In genomic region chr19:40798223-40798996, GRCh38 we compare ENCODE assay signal across 8 cellular contexts. TPM values are rescaled to one million over a fixed set of nuclear protein-coding genes. Genes with fewer than 3 reads are reported as not detected.
DNase-seq lines count a peak whose midpoint lies in the region; ATAC-seq and TF ChIP-seq lines count a peak whose summit lies in the region.

No MANE protein-coding gene starts in this region.

- peaks cover 11% of the 10 kb centered on the region for H3K27me3 Mint-ChIP-seq in endothelial cell (ENCODE audit: unreplicated experiment)
- H3K27me3 Mint-ChIP-seq in mesothelial cell of epicardium (ENCODE audit: low read depth), result no peaks in the 10 kb centered on the region

- DNase-seq in DMS 273 (lab: John Stamatoyannopoulos, UW; ENCODE audit: unreplicated experiment) (peak; percentile 100), NT2/D1 (ENCODE audit: low read depth, low spot score) (peak; percentile 98), endothelial cell (ENCODE audit: low spot score) (peak; percentile 100), mesothelial cell of epicardium (ENCODE audit: low spot score in 2 of 2, unreplicated experiment in 2 of 2) (peak; percentile 100)
- DNase-seq in activated CD8-positive, alpha-beta memory T cell treated with anti-CD3 and anti-CD28 coated beads, Interleukin-2, amount 50 U/mL, for 24 hours (ENCODE audit: extremely low read depth), result peak; percentile 100
- DNase-seq in stimulated activated CD8-positive, alpha-beta memory T cell treated with anti-CD3 and anti-CD28 coated beads, Interleukin-15, amount 100 ng/mL, for 4 hours (ENCODE audit: low read depth in 2 of 2), result peak; percentile 100

- no peaks in the 10 kb centered on the region for H3K9me3 ChIP-seq in HUES6 (ENCODE audit: control insufficient read depth, insufficient read depth, low read depth, low read length)
- no peaks in the 10 kb centered on the region for H3K9me3 ChIP-seq in NT2/D1 (ENCODE audit: insufficient read depth, low read length)

- ATAC-seq in GM21423 (IDR thresholded peaks at IDR 0.05; ENCODE audit: unreplicated experiment), result peak; percentile 72

- H3K4me3 ChIP-seq in HUES6 (ENCODE audit: low read depth, low read length) (peak overlapping the region; percentile 73), NT2/D1 (ENCODE audit: insufficient read length, low read depth) (peak overlapping the region; percentile 36)

- H3K9ac ChIP-seq in HUES6 (ENCODE audit: low read length) (peak overlapping the region; percentile 77), NT2/D1 (ENCODE audit: insufficient read length, low read depth) (peak overlapping the region; percentile 80)

- no peaks in the 10 kb centered on the region for H3K27me3 ChIP-seq in HUES6 (ENCODE audit: control insufficient read depth, insufficient read depth, low read length)
- H3K27me3 ChIP-seq in NT2/D1 (ENCODE audit: insufficient read depth, insufficient read length), result no peaks in the 10 kb centered on the region

- peaks cover 34% of the 10 kb centered on the region for H3K4me1 ChIP-seq in HUES6 (ENCODE audit: control insufficient read depth, insufficient read depth, low read length)
- peaks cover 20% of the 10 kb centered on the region for H3K4me1 ChIP-seq in NT2/D1 (ENCODE audit: insufficient read depth, insufficient read length)

- H3K9me3 Mint-ChIP-seq in endothelial cell (ENCODE audit: unreplicated experiment) (no peaks in the 10 kb centered on the region), mesothelial cell of epicardium (no peaks in the 10 kb centered on the region)

- H3K4me3 Mint-ChIP-seq in endothelial cell (ENCODE audit: unreplicated experiment) (peak overlapping the region; percentile 95), mesothelial cell of epicardium (peak overlapping the region; percentile 85)

- H3K27ac Mint-ChIP-seq in endothelial cell (ENCODE audit: unreplicated experiment), result peak overlapping the region; percentile 88
- peak overlapping the region; percentile 99 for H3K27ac Mint-ChIP-seq in mesothelial cell of epicardium

- peak overlapping the region; percentile 54 for H3K27ac ChIP-seq in HUES6 (ENCODE audit: low read depth, low read length)

- H3K36me3 ChIP-seq in HUES6 (ENCODE audit: control insufficient read depth, insufficient read depth, low read length), result peaks cover 28% of the 10 kb centered on the region
- H3K36me3 ChIP-seq in NT2/D1 (ENCODE audit: insufficient read depth, insufficient read length, low read length), result peaks cover 31% of the 10 kb centered on the region

- peaks cover 36% of the 10 kb centered on the region for H3K4me1 Mint-ChIP-seq in endothelial cell (ENCODE audit: unreplicated experiment)
- peaks cover 35% of the 10 kb centered on the region for H3K4me1 Mint-ChIP-seq in mesothelial cell of epicardium

- TF ChIP-seq CTCF in endothelial cell (IDR thresholded peaks at IDR 0.05; ENCODE audit: unreplicated experiment), result no peak
- TF ChIP-seq CTCF in mesothelial cell of epicardium (IDR thresholded peaks at IDR 0.05; ENCODE audit: unreplicated experiment), result peak; percentile 52

- H3K36me3 Mint-ChIP-seq in endothelial cell (ENCODE audit: low read depth, unreplicated experiment) (peaks cover 22% of the 10 kb centered on the region), mesothelial cell of epicardium (peaks cover 2% of the 10 kb centered on the region)

RNA-seq across cellular contexts. Expression of gene EGLN2, which starts 0.6 kb away (rescaled TPM):
- total RNA-seq in endothelial cell (ENCODE audit: unreplicated experiment), result 146 TPM
- 107 to 109 TPM (median 108 TPM) in 3 replicates for total RNA-seq in mesothelial cell of epicardium

RNA-seq across cellular contexts. Expression of gene RAB4B, which starts 20.4 kb away (rescaled TPM):
- 29.2 TPM for total RNA-seq in endothelial cell (ENCODE audit: unreplicated experiment)
- 13.2 to 15.8 TPM (median 14.5 TPM) in 3 replicates for total RNA-seq in mesothelial cell of epicardium

RNA-seq across cellular contexts. Expression of gene MIA, which starts 23.1 kb away (rescaled TPM):
- total RNA-seq in endothelial cell (ENCODE audit: unreplicated experiment) (not detected), mesothelial cell of epicardium (1.2 to 2.7 TPM (median 1.4 TPM) in 3 replicates)

RNA-seq across cellular contexts. Expression of gene SNRPA, which starts 47.4 kb away (rescaled TPM):
- total RNA-seq in endothelial cell (ENCODE audit: unreplicated experiment), result 101 TPM
- 109 to 121 TPM (median 111 TPM) in 3 replicates for total RNA-seq in mesothelial cell of epicardium

RNA-seq across cellular contexts. Expression of gene ACTMAP, which starts 48.1 kb away (rescaled TPM):
- total RNA-seq in endothelial cell (ENCODE audit: unreplicated experiment) (24.6 TPM), mesothelial cell of epicardium (14.2 to 18.4 TPM (median 15.0 TPM) in 3 replicates)

Comparison
In these comparisons a context has a peak if more than half of its experiments do, and no peak if none do; other contexts are left out.
1. Peak in every context shown above with its lines: DNase-seq, ATAC-seq, H3K4me3 ChIP-seq and H3K27ac ChIP-seq.